12 cellular contexts compared by ENCODE assay signal in genomic region chr9:121363586-121363961, GRCh38. TPM values are rescaled to one million over a fixed set of nuclear protein-coding genes. Genes with fewer than 3 reads are reported as not detected.
A peak's percentile ranks its signal among the peaks of the same experiment; 100 is the strongest.
DNase-seq lines count a peak whose midpoint lies in the region; ATAC-seq and TF ChIP-seq lines count a peak whose summit lies in the region.
"Had no signal": no experiment of that assay in that cellular context is flagged by ENCODE, and none has a peak within 500 bp of the region (broad histone marks: within the 10 kb centered on the region; RNA-seq: fewer than 3 reads in every experiment).

No MANE protein-coding gene starts in this region.

- DNase-seq in DMS 273 (lab: John Stamatoyannopoulos, UW; ENCODE audit: unreplicated experiment), result peak; percentile 36
- DNase-seq in DMS 273 treated with DMSO at 0.1 percent for 48 hours (lab: John Stamatoyannopoulos, UW), result no peak
- no peak for DNase-seq in dorsolateral prefrontal cortex
- no peak for DNase-seq in thoracic aorta (ENCODE audit: low spot score)
- no peak for DNase-seq in activated naive CD4-positive, alpha-beta T cell treated with anti-CD3 and anti-CD28 coated beads, Interleukin-2, amount 50 U/mL, for 16 hours
- DNase-seq: amniotic stem cell; DMS79; NK-92 treated with Interleukin-12 subunit alpha and Interleukin-12 subunit beta, amount 100 ng/mL, for 24 hours had no signal

- no peak for TF ChIP-seq CTCF in dorsolateral prefrontal cortex (IDR thresholded peaks at IDR 0.05 in 54 of 56, conservative IDR thresholded peaks at IDR 0.05 in 2 of 56; ENCODE audit: low read depth in 1 of 56, partially characterized antibody in 56 of 56)
- no peak for TF ChIP-seq CTCF in thoracic aorta (IDR thresholded peaks at IDR 0.05)

- H3K4me3 ChIP-seq in dorsolateral prefrontal cortex, result peak overlapping the region in 15 of 59 donors; percentile 0 to 94 (median 11)
- H3K4me3 ChIP-seq in muscle layer of duodenum (ENCODE audit: low read depth in 1 of 2, low read length in 2 of 2), result peak overlapping the region; percentile 38 to 43
- H3K4me3 ChIP-seq in thoracic aorta, result peak overlapping the region; percentile 44

- intact Hi-C loops in dorsolateral prefrontal cortex (cut with DNase I), result no loop called here

- H3K27ac ChIP-seq in dorsolateral prefrontal cortex (peak overlapping the region in 57 of 59 donors; percentile 1 to 97 (median 71)), muscle layer of duodenum (ENCODE audit: low read length) (peak overlapping the region; percentile 89), thoracic aorta (peak overlapping the region; percentile 89 to 99)
- H3K27ac ChIP-seq: 22Rv1 had no signal

- peaks cover 55 to 59% of the 10 kb centered on the region in 2 donors for H3K4me1 ChIP-seq in muscle layer of duodenum (ENCODE audit: control insufficient read depth in 1 of 2, insufficient read depth in 2 of 2, low read length in 2 of 2)
- H3K4me1 ChIP-seq in thoracic aorta (ENCODE audit: control insufficient read depth in 1 of 2, low read depth in 2 of 2), result peaks cover 95 to 98% of the 10 kb centered on the region in 2 donors

- ATAC-seq in thoracic aorta (ENCODE audit: insufficient number of reproducible peaks, low FRiP score, low read depth) (no peak), HG03280 (IDR thresholded peaks at IDR 0.05; ENCODE audit: unreplicated experiment) (no peak), HG03571 (IDR thresholded peaks at IDR 0.05; ENCODE audit: unreplicated experiment) (no peak)

- no peaks in the 10 kb centered on the region for H3K27me3 ChIP-seq in dorsolateral prefrontal cortex
- no peaks in the 10 kb centered on the region for H3K27me3 ChIP-seq in muscle layer of duodenum (ENCODE audit: low read depth, low read length)
- H3K27me3 ChIP-seq in thoracic aorta (replicated peaks; ENCODE audit: insufficient read depth), result no peaks in the 10 kb centered on the region

- H3K9me3 ChIP-seq in muscle layer of duodenum (ENCODE audit: control insufficient read depth in 1 of 2, low read length in 2 of 2) (no peaks in the 10 kb centered on the region), thoracic aorta (no peaks in the 10 kb centered on the region)

- no peaks in the 10 kb centered on the region for H3K36me3 ChIP-seq in muscle layer of duodenum (ENCODE audit: control insufficient read depth in 1 of 2, insufficient read depth in 2 of 2, low read length in 2 of 2)
- no peaks in the 10 kb centered on the region for H3K36me3 ChIP-seq in thoracic aorta

RNA-seq across cellular contexts. Expression of gene STOM, which starts 6.5 kb away (rescaled TPM):
- total RNA-seq in dorsolateral prefrontal cortex (100 to 1,000 TPM in 87 of 120 experiments, 10 to 100 TPM in 33; 58.0 to 261 (median 119) TPM), thoracic aorta (100 to 1,000 TPM; 177 to 344 TPM)
